In the genomic region with DNA sequence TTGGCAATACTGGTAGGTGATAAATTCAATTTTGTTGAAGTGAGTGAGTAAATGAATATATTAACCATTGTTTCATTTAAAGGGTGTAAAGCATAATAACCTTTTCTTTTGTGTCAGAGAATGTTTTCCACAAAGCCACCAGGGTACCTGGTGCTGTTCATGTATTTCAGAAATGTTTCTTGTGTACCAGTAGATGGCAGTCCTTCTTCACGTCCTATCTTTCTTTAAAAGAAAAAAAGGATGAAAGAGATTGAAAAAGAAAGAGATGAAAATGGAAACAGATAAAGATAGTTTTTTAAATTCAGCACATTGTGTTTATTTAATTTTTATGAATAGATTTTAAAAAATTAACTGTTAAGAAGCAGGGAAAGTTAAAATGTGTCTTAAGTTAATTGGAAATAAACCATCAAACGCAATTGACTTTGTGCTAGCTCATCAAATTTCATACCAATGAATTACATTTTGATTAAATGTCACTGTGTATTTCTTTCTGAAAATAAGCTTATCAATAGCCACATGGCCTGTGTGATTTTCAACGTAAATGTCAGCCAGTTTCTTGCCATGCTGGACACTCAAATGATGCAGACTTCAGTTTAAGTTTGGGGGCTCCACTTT, we compare ENCODE assay signal across 1 cellular context.
TF ChIP-seq lines count a peak whose summit lies in the region.

No MANE protein-coding gene starts in this region.

TF ChIP-seq in liver, 16 proteins besides CTCF, POLR2A, EP300 and RAD21 (continued from another document):
- TF ChIP-seq, protein P1, sequence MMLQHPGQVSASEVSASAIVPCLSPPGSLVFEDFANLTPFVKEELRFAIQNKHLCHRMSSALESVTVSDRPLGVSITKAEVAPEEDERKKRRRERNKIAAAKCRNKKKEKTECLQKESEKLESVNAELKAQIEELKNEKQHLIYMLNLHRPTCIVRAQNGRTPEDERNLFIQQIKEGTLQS (IDR thresholded peaks at IDR 0.05), result no peak
